In the genomic region with DNA sequence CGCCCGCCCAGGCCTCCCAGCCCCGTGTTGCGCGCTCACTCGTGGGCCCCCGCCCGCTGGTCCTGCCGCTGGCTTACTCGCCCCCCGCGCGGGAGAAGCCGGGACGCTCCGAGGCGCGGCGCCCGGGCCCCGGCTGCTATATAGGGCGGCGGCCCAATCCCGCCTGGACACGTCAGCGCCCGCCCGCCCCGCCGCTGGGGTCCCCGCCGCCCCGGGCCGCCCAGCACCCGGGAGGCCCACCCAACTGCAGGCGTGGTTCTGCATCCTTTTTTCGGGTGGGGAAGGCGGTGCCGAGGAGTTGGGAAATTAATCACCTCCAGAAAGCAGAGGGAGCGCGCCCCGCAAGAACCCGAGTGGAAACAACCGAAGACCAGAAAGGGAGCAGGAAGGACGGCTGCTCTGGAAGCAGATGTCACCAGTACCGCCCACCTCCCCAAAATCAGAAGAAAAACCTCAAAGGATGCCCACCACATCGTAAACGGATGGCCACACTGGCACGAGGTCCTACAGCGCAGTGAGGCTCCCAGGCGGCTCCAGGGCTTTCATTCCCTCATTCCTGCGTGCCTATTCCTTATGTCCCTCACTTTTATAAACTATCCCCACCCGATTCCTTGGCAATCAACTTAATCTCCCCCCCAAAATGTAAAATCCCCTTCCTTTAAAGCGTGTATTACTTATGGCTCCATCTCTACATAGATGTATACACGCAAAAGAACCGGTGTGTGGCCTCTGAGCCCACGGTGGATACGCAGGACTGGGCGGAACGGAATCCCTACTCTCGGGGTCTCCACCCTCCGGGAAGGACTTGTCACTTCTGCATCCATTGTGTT, we compare ENCODE assay signal across 1 cellular context.
TF ChIP-seq lines count a peak whose summit lies in the region.

No MANE protein-coding gene starts in this region.

TF ChIP-seq in HCT116, 20 proteins besides CTCF, POLR2A, EP300 and RAD21 (continued from another document):
- peak; percentile 43 for TF ChIP-seq POLR2AphosphoS5 (IDR thresholded peaks at IDR 0.05; ENCODE audit: low read depth, low read length)
